16 cellular contexts compared by ENCODE assay signal in the genomic region with DNA sequence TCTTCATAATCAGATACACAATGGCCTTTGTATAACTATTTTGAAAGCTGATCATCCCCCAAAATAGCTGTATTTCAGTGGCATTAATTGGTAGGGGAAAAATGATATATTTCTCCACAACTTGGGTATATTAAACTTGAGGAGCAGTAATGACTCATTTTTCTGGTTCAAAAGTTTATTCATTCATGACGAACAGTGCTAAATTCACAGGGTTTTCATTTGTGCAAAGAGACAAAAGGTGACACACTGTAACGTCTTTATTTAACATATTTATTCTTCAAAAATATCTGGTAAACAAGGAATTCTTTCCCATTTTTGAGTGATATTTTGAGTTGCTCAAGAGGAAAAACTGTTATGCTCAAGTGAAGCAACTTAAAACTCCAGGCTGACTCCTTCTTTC.
DNase-seq lines count a peak whose midpoint lies in the region; FAIRE-seq and TF ChIP-seq lines count a peak whose summit lies in the region.
"Had no signal": no experiment of that assay in that cellular context is flagged by ENCODE, and none has a peak within 500 bp of the region (broad histone marks: within the 10 kb centered on the region; RNA-seq: fewer than 3 reads in every experiment).

No MANE protein-coding gene starts in this region.

- no peak overlapping the region for H3K4me3 ChIP-seq in bronchial epithelial cell (ENCODE audit: low read depth, low read length)

- no peak for FAIRE-seq in bronchial epithelial cell (lab: Jason Lieb, UNC)
- FAIRE-seq: GM19239 had no signal

- DNase-seq in DMS53 (lab: John Stamatoyannopoulos, UW), result peak; percentile 93
- peak; percentile 38 for DNase-seq in M059J (ENCODE audit: low read depth)
- DNase-seq in bronchial epithelial cell (ENCODE audit: low read depth), result peak; percentile 26
- DNase-seq in glomerular visceral epithelial cell (ENCODE audit: extremely low spot score), result peak; percentile 2
- no peak for DNase-seq in stimulated activated naive CD4-positive, alpha-beta T cell treated with Interleukin-2 at 50 U/mL for 16 hours (lab: John Stamatoyannopoulos, UW)
- DNase-seq in NCI-H187 treated with DMSO at 0.1 percent for 48 hours (lab: John Stamatoyannopoulos, UW), result no peak
- no peak for DNase-seq in medulla oblongata (ENCODE audit: extremely low spot score)
- no peak for DNase-seq in activated T-cell treated with anti-CD3 and anti-CD28 coated beads, Interleukin-2, amount 50 U/mL, for 24 hours
- DNase-seq: CD8-positive, alpha-beta memory T cell; DMS79 treated with DMSO at 0.1 percent for 48 hours; EL; GDM1; IMR-90; KBM-7 had no signal

- H3K4me1 Mint-ChIP-seq in activated T-cell treated with anti-CD3 and anti-CD28 coated beads, Interleukin-2, amount 50 U/mL, for 24 hours (ENCODE audit: low read depth), result no peaks in the 10 kb centered on the region
- H3K4me1 Mint-ChIP-seq: CD8-positive, alpha-beta memory T cell had no signal

- no peaks in the 10 kb centered on the region for H3K9me3 Mint-ChIP-seq in activated T-cell treated with anti-CD3 and anti-CD28 coated beads, Interleukin-2, amount 50 U/mL, for 24 hours
- H3K9me3 Mint-ChIP-seq: CD14-positive monocyte; CD8-positive, alpha-beta memory T cell had no signal

- H3K36me3 Mint-ChIP-seq in activated T-cell treated with anti-CD3 and anti-CD28 coated beads, Interleukin-2, amount 50 U/mL, for 24 hours (ENCODE audit: low read depth), result no peaks in the 10 kb centered on the region
- H3K36me3 Mint-ChIP-seq: CD14-positive monocyte; CD8-positive, alpha-beta memory T cell had no signal

- H3K36me3 ChIP-seq in bronchial epithelial cell (ENCODE audit: control insufficient read depth, insufficient read depth, low read length), result no peaks in the 10 kb centered on the region

- no peaks in the 10 kb centered on the region for H3K27me3 ChIP-seq in bronchial epithelial cell (ENCODE audit: control insufficient read depth, insufficient read depth, low read length)

- H3K27ac Mint-ChIP-seq in activated T-cell treated with anti-CD3 and anti-CD28 coated beads, Interleukin-2, amount 50 U/mL, for 24 hours, result no peak overlapping the region
- H3K27ac Mint-ChIP-seq: CD14-positive monocyte; CD8-positive, alpha-beta memory T cell had no signal

- H3K4me3 Mint-ChIP-seq in activated T-cell treated with anti-CD3 and anti-CD28 coated beads, Interleukin-2, amount 50 U/mL, for 24 hours, result no peak overlapping the region
- H3K4me3 Mint-ChIP-seq: CD14-positive monocyte; CD8-positive, alpha-beta memory T cell had no signal

- no peak for TF ChIP-seq CTCF in bronchial epithelial cell (IDR thresholded peaks at IDR 0.05; ENCODE audit: insufficient read depth, low read length, severe bottlenecking)

- H3K27me3 Mint-ChIP-seq in activated T-cell treated with anti-CD3 and anti-CD28 coated beads, Interleukin-2, amount 50 U/mL, for 24 hours, result no peaks in the 10 kb centered on the region

Comparison
In these comparisons a context has a peak if more than half of its experiments do, and no peak if none do; other contexts are left out.
1. DNase-seq: peak in DMS53 (single experiment), M059J (single experiment), bronchial epithelial cell (single experiment) and glomerular visceral epithelial cell (single experiment); none in stimulated activated naive CD4-positive, alpha-beta T cell treated with Interleukin-2 at 50 U/mL for 16 hours (single experiment), NCI-H187 treated with DMSO at 0.1 percent for 48 hours (single experiment), medulla oblongata (single experiment) and activated T-cell treated with anti-CD3 and anti-CD28 coated beads, Interleukin-2, amount 50 U/mL, for 24 hours (single experiment).